18 cellular contexts compared by ENCODE assay signal in the genomic region with DNA sequence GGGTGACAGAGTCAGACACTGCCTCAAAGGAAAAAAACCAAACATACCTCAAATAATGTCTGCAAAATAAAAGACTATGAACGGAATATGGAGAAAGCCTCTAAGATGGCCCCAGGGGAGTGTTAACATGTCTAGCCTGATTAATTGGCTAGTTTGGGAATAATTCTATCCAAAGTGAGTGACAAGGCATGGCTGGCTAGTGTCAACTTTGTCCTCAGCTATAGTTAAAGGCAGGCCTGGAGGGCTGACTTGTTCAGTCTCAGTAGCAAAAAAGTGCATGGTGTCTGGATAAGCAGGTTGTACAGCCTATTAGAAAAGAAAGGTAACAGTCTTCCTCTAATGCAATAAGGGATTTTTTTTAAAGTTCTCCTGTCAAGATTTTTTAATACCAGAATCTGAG. TPM values are rescaled to one million over a fixed set of nuclear protein-coding genes. Genes with fewer than 3 reads are reported as not detected.
DNase-seq lines count a peak whose midpoint lies in the region; ATAC-seq, FAIRE-seq and TF ChIP-seq lines count a peak whose summit lies in the region.
"Had no signal": no experiment of that assay in that cellular context is flagged by ENCODE, and none has a peak within 500 bp of the region (broad histone marks: within the 10 kb centered on the region; RNA-seq: fewer than 3 reads in every experiment).

No MANE protein-coding gene starts in this region.

- H2BK12ac ChIP-seq in H1 (ENCODE audit: low read depth, low read length), result peak overlapping the region; percentile 69; the same call in 1 of the 2 replicates

- H3K9me2 ChIP-seq in Karpas-422 (replicated peaks; ENCODE audit: insufficient read depth, low read length), result no peaks in the 10 kb centered on the region

- H2BK20ac ChIP-seq in H1 (ENCODE audit: low read length), result peak overlapping the region; percentile 10; the same call in 1 of the 2 replicates

- H3K27ac Mint-ChIP-seq in mesothelial cell of epicardium, result peak overlapping the region; percentile 91

- H3K27me3 Mint-ChIP-seq in mesothelial cell of epicardium (ENCODE audit: low read depth), result no peaks in the 10 kb centered on the region

- peak overlapping the region; percentile 57; the same call in 1 of the 2 replicates for H3K18ac ChIP-seq in H1 (ENCODE audit: extremely low read depth, low read length)

- 0 out of 2 replicates have a peak overlapping the region, but pooled peaks have one; percentile 71 for H2BK5ac ChIP-seq in H1 (ENCODE audit: low read depth, low read length)

- POLR2A ChIA-PET in H1 (lab: Charles Lee; ENCODE audit: partially characterized antibody), result interaction anchor here (1.0 to 10.2 kb wide), 3 partner anchors 20 to 34 kb away, joined by 3 to 154 read pairs (median 3); no protein-coding TSS in a partner anchor

- TF ChIP-seq EP300 in H1 (IDR thresholded peaks at IDR 0.05; ENCODE audit: borderline replicate concordance in 1 of 2, low read depth in 2 of 2, low read length in 2 of 2) (no peak), suprapubic skin (IDR thresholded peaks at IDR 0.05) (no peak)

- H3K9me3 ChIP-seq in Karpas-422 (ENCODE audit: low read length) (no peaks in the 10 kb centered on the region), H1 (ENCODE audit: insufficient read depth in 2 of 2, low read depth in 1 of 2, low read length in 1 of 2) (no peaks in the 10 kb centered on the region), suprapubic skin (no peaks in the 10 kb centered on the region), mucosa of descending colon (no peaks in the 10 kb centered on the region)

- H4K8ac ChIP-seq in H1 (ENCODE audit: extremely low read depth, insufficient read depth, low read length), result no peak overlapping the region

- H4K5ac ChIP-seq in H1 (ENCODE audit: insufficient read length, low read depth, low read length), result no peak overlapping the region

- no peak for FAIRE-seq in H1 (lab: Jason Lieb, UNC)
- FAIRE-seq: H54 had no signal

- no peak overlapping the region for H3K56ac ChIP-seq in H1 (replicated peaks; ENCODE audit: insufficient read length, low read depth, low read length)

- H3K14ac ChIP-seq in H1 (ENCODE audit: insufficient read length), result no peak overlapping the region

- H3K36me3 Mint-ChIP-seq in mesothelial cell of epicardium, result no peaks in the 10 kb centered on the region

- H2AFZ ChIP-seq in Karpas-422 (ENCODE audit: low read length) (no peak overlapping the region), H1 (ENCODE audit: low read length) (no peak overlapping the region)

- WGBS in H1 (ENCODE audit: extremely low coverage in 1 of 2, insufficient coverage in 1 of 2, insufficient read length in 1 of 2, insufficient replicate concordance in 2 of 2, low coverage in 1 of 2, low lambda C conversion rate in 2 of 2, missing lambda C conversion rate in 1 of 2), 2 experiments, result 88% methylated on average over 1 of the region's 1 CpG; no CpG with 5 or more reads in 1 of the 2 experiments
- WGBS in suprapubic skin, result 91% methylated on average over 1 of the region's 1 CpG

- no peak overlapping the region for H2BK15ac ChIP-seq in H1 (ENCODE audit: low read length)

- peaks cover 51% of the 10 kb centered on the region for H3K4me1 Mint-ChIP-seq in mesothelial cell of epicardium

- H4K20me1 ChIP-seq in Karpas-422 (ENCODE audit: insufficient read depth, low read depth, low read length) (no peaks in the 10 kb centered on the region), H1 (replicated peaks in 1 of 2; ENCODE audit: control insufficient read depth in 1 of 2, insufficient read depth in 2 of 2, low read length in 2 of 2) (no peaks in the 10 kb centered on the region)

- no peak for DNase-seq in Karpas-422
- no peak for DNase-seq in H1 (ENCODE audit: low read depth in 1 of 2, low spot score in 2 of 2)
- DNase-seq in mesothelial cell of epicardium (ENCODE audit: low spot score in 2 of 2, unreplicated experiment in 2 of 2), result no peak
- DNase-seq in suprapubic skin (ENCODE audit: low spot score in 2 of 2), result no peak
- no peak for DNase-seq in NCI-H2081 (lab: John Stamatoyannopoulos, UW)
- DNase-seq in mucosa of descending colon, result no peak
- DNase-seq: DMS79 treated with DMSO at 0.1 percent for 48 hours, NCI-H1048, NCI-H146, NCI-H2107, NCI-H2227 treated with DMSO at 0.1 percent for 48 hours, NCI-H510A treated with DMSO at 0.1 percent for 48 hours, SHP77 treated with DMSO at 0.1 percent for 48 hours had no signal

- H3K79me1 ChIP-seq in H1 (ENCODE audit: low read depth, low read length), result 0 out of 2 replicates have a peak, but pooled peaks cover 2% of the 10 kb centered on the region

- ATAC-seq in mucosa of descending colon, result no peak
- ATAC-seq in HG03280 (IDR thresholded peaks at IDR 0.05; ENCODE audit: unreplicated experiment), result no peak
- ATAC-seq: SK-N-SH treated with all-trans-retinoic acid at 6 μM for 48 hours had no signal

- H2AK5ac ChIP-seq in H1 (ENCODE audit: low read depth, low read length), result no peak overlapping the region

- H3K4me3 ChIP-seq in Karpas-422 (ENCODE audit: low read length) (no peak overlapping the region), H1 (ENCODE audit: extremely low read depth in 1 of 4, insufficient read depth in 2 of 4, low read depth in 3 of 4, low read length in 4 of 4) (no peak overlapping the region), suprapubic skin (no peak overlapping the region), mucosa of descending colon (no peak overlapping the region)

- H3K9ac ChIP-seq in Karpas-422 (ENCODE audit: low read length) (no peak overlapping the region), H1 (replicated peaks in 1 of 4; ENCODE audit: extremely low read depth in 1 of 4, low read depth in 3 of 4, low read length in 3 of 4) (no peak overlapping the region)
- H3K9ac ChIP-seq: KMS-11 had no signal

- no peak for TF ChIP-seq POLR2A in H1 (IDR thresholded peaks at IDR 0.05; ENCODE audit: control extremely low read depth in 1 of 2, low read depth in 2 of 2, low read length in 2 of 2)
- TF ChIP-seq POLR2A in suprapubic skin (IDR thresholded peaks at IDR 0.05), result no peak

- H3K9me3 Mint-ChIP-seq in mesothelial cell of epicardium, result no peaks in the 10 kb centered on the region

- H2BK120ac ChIP-seq in H1 (replicated peaks; ENCODE audit: low read depth, low read length), result peak overlapping the region; percentile 58

- TF ChIP-seq CTCF in H1 (IDR thresholded peaks at IDR 0.05; ENCODE audit: control extremely low read depth in 1 of 3, insufficient read depth in 1 of 3, low read depth in 1 of 3, low read length in 3 of 3) (no peak), mesothelial cell of epicardium (IDR thresholded peaks at IDR 0.05; ENCODE audit: unreplicated experiment) (no peak), suprapubic skin (IDR thresholded peaks at IDR 0.05) (no peak), mucosa of descending colon (IDR thresholded peaks at IDR 0.05) (no peak)

- H3K23ac ChIP-seq in H1 (ENCODE audit: insufficient read length), result no peak overlapping the region

- peaks cover 62% of the 10 kb centered on the region for H3K4me1 ChIP-seq in Karpas-422 (ENCODE audit: low read length)
- peaks cover 2 to 7% (median 5%) of the 10 kb centered on the region in 4 experiments; a peak in 6 of 7 replicates for H3K4me1 ChIP-seq in H1 (replicated peaks in 1 of 4; ENCODE audit: control insufficient read depth in 3 of 4, insufficient read depth in 4 of 4, low read length in 3 of 4)
- H3K4me1 ChIP-seq in suprapubic skin, result peaks cover 28% of the 10 kb centered on the region
- H3K4me1 ChIP-seq in mucosa of descending colon (ENCODE audit: low read depth), result peaks cover 4% of the 10 kb centered on the region

- H3K4ac ChIP-seq in H1 (replicated peaks; ENCODE audit: insufficient read length, low read depth, low read length), result no peak overlapping the region

- H3K79me2 ChIP-seq in Karpas-422 (ENCODE audit: low read length) (peaks cover 95% of the 10 kb centered on the region), H1 (ENCODE audit: control insufficient read depth in 1 of 2, insufficient read depth in 2 of 2, low read length in 2 of 2) (peaks cover 10 to 29% of the 10 kb centered on the region in 2 experiments; a peak in 3 of 4 replicates)

- H3K27me3 ChIP-seq in Karpas-422 (ENCODE audit: low read length), result no peaks in the 10 kb centered on the region
- no peaks in the 10 kb centered on the region for H3K27me3 ChIP-seq in H1 (replicated peaks in 1 of 4; ENCODE audit: control insufficient read depth in 3 of 4, extremely low read depth in 1 of 4, insufficient read depth in 3 of 4, low read length in 3 of 4)
- no peaks in the 10 kb centered on the region for H3K27me3 ChIP-seq in suprapubic skin

- H3K4me3 Mint-ChIP-seq in mesothelial cell of epicardium, result no peak overlapping the region

- H3K27ac ChIP-seq in Karpas-422 (ENCODE audit: low read length) (peak overlapping the region; percentile 89), H1 (ENCODE audit: low read depth, low read length) (no peak overlapping the region), suprapubic skin (peak overlapping the region; percentile 28)
- H3K27ac ChIP-seq: C4-2B, KMS-11 had no signal

- H4K91ac ChIP-seq in H1 (replicated peaks; ENCODE audit: insufficient read length, low read length), result no peak overlapping the region

- H3K4me2 ChIP-seq in Karpas-422 (ENCODE audit: low read depth, low read length, poor library complexity, severe bottlenecking), result peak overlapping the region; percentile 72
- H3K4me2 ChIP-seq in H1 (ENCODE audit: insufficient read depth in 1 of 2, low read depth in 2 of 2, low read length in 2 of 2), result no peak overlapping the region; a peak in 1 of 4 replicates
- H3K4me2 ChIP-seq: KMS-11 had no signal

- no peaks in the 10 kb centered on the region; the same call in 1 of the 2 replicates for H3K36me3 ChIP-seq in Karpas-422 (ENCODE audit: insufficient read depth, low read length)
- no peaks in the 10 kb centered on the region for H3K36me3 ChIP-seq in H1 (ENCODE audit: control insufficient read depth in 2 of 4, insufficient read depth in 4 of 4, low read length in 3 of 4)
- H3K36me3 ChIP-seq in suprapubic skin, result no peaks in the 10 kb centered on the region
- H3K36me3 ChIP-seq in mucosa of descending colon (ENCODE audit: low read depth), result no peaks in the 10 kb centered on the region

- CTCF ChIA-PET in H1 (lab: Charles Lee; ENCODE audit: partially characterized antibody), result interaction anchor here (0.7 to 1.7 kb wide), 6 partner anchors 8 to 106 kb away, joined by 3 to 9 read pairs (median 3); no protein-coding TSS in a partner anchor

- no peak for TF ChIP-seq RAD21 in H1 (IDR thresholded peaks at IDR 0.05 in 1 of 2, conservative IDR thresholded peaks at IDR 0.05 in 1 of 2; ENCODE audit: low read depth in 2 of 2, low read length in 2 of 2)

- H3K23me2 ChIP-seq in H1 (ENCODE audit: low read depth, low read length), result peaks cover 12% of the 10 kb centered on the region; the same call in 1 of the 2 replicates

- intact Hi-C loops in mucosa of descending colon (cut with DNase I, micrococcal nuclease), result no loop called here

RNA-seq across cellular contexts. Expression of a gene that starts 32.7 kb away (rescaled TPM):
- 15.1 and 21.3 TPM in 2 replicates for total RNA-seq in Karpas-422 (2014; rRNA removed; shearing (Covaris generic); ENCODE audit: low replicate concordance)
- 52.5 and 54.3 TPM in 2 replicates for total RNA-seq in H1 (2021; fragmentation: NEBNext Ultra II Directional; extraction: Animal tissue kit (Norgen Biotek cat#: 25700))
- 14.4 and 19.3 TPM in 2 replicates for polyA plus RNA-seq in H1 (2011; rRNA removed)
- polyA plus RNA-seq in H1 (2011; cell fraction: cytosol; rRNA removed), result 23.1 TPM
- polyA plus RNA-seq in H1 (2011; cell fraction: nucleus; rRNA removed), result 17.0 TPM
- 24.0 to 35.0 TPM (median 27.9 TPM) in 4 replicates for polyA plus RNA-seq in H1 (2012, experiment 1 of 2)
- 3.7 TPM for polyA plus RNA-seq in H1 (2012, experiment 2 of 2)
- polyA plus RNA-seq in H1 (2013, experiment 1 of 2), result 38.9 TPM
- 43.7 TPM for polyA plus RNA-seq in H1 (2013, experiment 2 of 2)
- polyA minus RNA-seq in H1 (2011; rRNA and poly(A)+ RNA removed), result 77.9 and 94.2 TPM in 2 replicates
- 36.0 TPM for polyA minus RNA-seq in H1 (2011; cell fraction: cytosol; rRNA and poly(A)+ RNA removed)
- polyA minus RNA-seq in H1 (2011; cell fraction: nucleus; rRNA and poly(A)+ RNA removed), result 104 TPM
- total RNA-seq in mesothelial cell of epicardium (29.3 to 35.0 TPM (median 32.2 TPM) in 3 replicates), suprapubic skin (10 to 100 TPM in 3 of 4 donors, 1 to 10 TPM in 1; 8.0 to 37.4 (median 14.4) TPM), mucosa of descending colon (10 to 100 TPM; 11.7 to 22.3 (median 19.8) TPM)
